ENCODE assay signal across 10 cellular contexts in genomic region chr5:80140496-80140895, GRCh38.
DNase-seq lines count a peak whose midpoint lies in the region; ATAC-seq and TF ChIP-seq lines count a peak whose summit lies in the region.
"Had no signal": no experiment of that assay in that cellular context is flagged by ENCODE, and none has a peak within 500 bp of the region (broad histone marks: within the 10 kb centered on the region; RNA-seq: fewer than 3 reads in every experiment).

No MANE protein-coding gene starts in this region.

- TF ChIP-seq CTCF in psoas muscle (IDR thresholded peaks at IDR 0.05) (no peak), thyroid gland (IDR thresholded peaks at IDR 0.05) (no peak)

- ATAC-seq in activated naive CD8-positive, alpha-beta T cell treated with anti-CD3 and anti-CD28 coated beads, Interleukin-2, amount 50 U/mL, for 24 hours, result peak; percentile 84
- no peak for ATAC-seq in psoas muscle
- no peak for ATAC-seq in HG03469 (IDR thresholded peaks at IDR 0.05; ENCODE audit: unreplicated experiment)

- no peaks in the 10 kb centered on the region for H3K9me3 Mint-ChIP-seq in activated naive CD8-positive, alpha-beta T cell treated with anti-CD3 and anti-CD28 coated beads, Interleukin-2, amount 50 U/mL, for 24 hours

- H3K36me3 Mint-ChIP-seq in activated naive CD8-positive, alpha-beta T cell treated with anti-CD3 and anti-CD28 coated beads, Interleukin-2, amount 50 U/mL, for 24 hours (ENCODE audit: low read depth), result peaks cover 16% of the 10 kb centered on the region

- in situ Hi-C loops in HAP-1 (cut with MboI; ENCODE audit: low sequenced_read_pairs), result no loop called here

- H3K4me3 Mint-ChIP-seq in activated naive CD8-positive, alpha-beta T cell treated with anti-CD3 and anti-CD28 coated beads, Interleukin-2, amount 50 U/mL, for 24 hours, result peak overlapping the region; percentile 18

- intact Hi-C loops in psoas muscle (cut with DNase I) (loop anchor here (2.0 to 10.0 kb wide), 3 partner anchors 54 to 117 kb away; partner anchors contain the start of gene SERINC5 (in 2 of the 2)), thyroid gland (cut with DNase I) (no loop called here)

- H3K27me3 Mint-ChIP-seq in activated naive CD8-positive, alpha-beta T cell treated with anti-CD3 and anti-CD28 coated beads, Interleukin-2, amount 50 U/mL, for 24 hours, result no peaks in the 10 kb centered on the region

- H3K4me3 ChIP-seq in psoas muscle, result no peak overlapping the region
- no peak overlapping the region for H3K4me3 ChIP-seq in thyroid gland (replicated peaks in 1 of 3)
- H3K4me3 ChIP-seq in HAP-1, result no peak overlapping the region

- peak overlapping the region; percentile 80 for H3K27ac ChIP-seq in psoas muscle
- peak overlapping the region in 2 of 3 donors; percentile 37 to 42 for H3K27ac ChIP-seq in thyroid gland
- H3K27ac ChIP-seq: VCaP had no signal

- H3K36me3 ChIP-seq in psoas muscle (ENCODE audit: insufficient read depth in 1 of 2, low read depth in 1 of 2) (peaks cover 0 to 4% of the 10 kb centered on the region in 2 donors), thyroid gland (peaks cover 0 to under 1% of the 10 kb centered on the region in 2 donors), HAP-1 (replicated peaks) (no peaks in the 10 kb centered on the region)

- H3K4me1 ChIP-seq in psoas muscle (peaks cover 24% of the 10 kb centered on the region), thyroid gland (no peaks in the 10 kb centered on the region), HAP-1 (peaks cover 46% of the 10 kb centered on the region)

- H3K9me3 ChIP-seq in psoas muscle (no peaks in the 10 kb centered on the region), thyroid gland (no peaks in the 10 kb centered on the region), HAP-1 (peaks cover 2% of the 10 kb centered on the region; the same call in 1 of the 2 replicates)

- 91 to 92% (median 92%) methylated on average over 3 of the region's 3 CpGs for WGBS in psoas muscle, 3 donors
- WGBS in thyroid gland, 2 donors, result 80 to 93% methylated on average over 3 of the region's 3 CpGs

- H3K4me1 Mint-ChIP-seq in activated naive CD8-positive, alpha-beta T cell treated with anti-CD3 and anti-CD28 coated beads, Interleukin-2, amount 50 U/mL, for 24 hours, result peaks cover 74% of the 10 kb centered on the region

- DNase-seq in activated naive CD4-positive, alpha-beta T cell treated with Interleukin-2 at 50 U/mL for 16 hours, result peak; percentile 71
- DNase-seq in activated naive CD4-positive, alpha-beta T cell (lab: John Stamatoyannopoulos, UW), result no peak
- peak; percentile 53 for DNase-seq in activated naive CD8-positive, alpha-beta T cell treated with anti-CD3 and anti-CD28 coated beads, Interleukin-2, amount 50 U/mL, for 24 hours
- no peak for DNase-seq in psoas muscle
- no peak for DNase-seq in thyroid gland
- DNase-seq in HAP-1 (ENCODE audit: low spot score in 2 of 2), result no peak
- DNase-seq in HuH-7 (ENCODE audit: low spot score), result no peak
- DNase-seq: NCI-H526 treated with DMSO at 0.1 percent for 48 hours had no signal

- no peak for TF ChIP-seq POLR2A in thyroid gland (IDR thresholded peaks at IDR 0.05)

- peak overlapping the region; percentile 86 for H3K27ac Mint-ChIP-seq in activated naive CD8-positive, alpha-beta T cell treated with anti-CD3 and anti-CD28 coated beads, Interleukin-2, amount 50 U/mL, for 24 hours

- H3K27me3 ChIP-seq in psoas muscle (ENCODE audit: insufficient read depth in 3 of 3, low read length in 2 of 3), result no peaks in the 10 kb centered on the region
- no peaks in the 10 kb centered on the region for H3K27me3 ChIP-seq in thyroid gland
- H3K27me3 ChIP-seq in HAP-1 (ENCODE audit: low read depth), result no peaks in the 10 kb centered on the region

Comparison
In these comparisons a context has a peak if more than half of its experiments do, and no peak if none do; other contexts are left out.
1. DNase-seq: peak in activated naive CD4-positive, alpha-beta T cell treated with Interleukin-2 at 50 U/mL for 16 hours (single experiment) and activated naive CD8-positive, alpha-beta T cell treated with anti-CD3 and anti-CD28 coated beads, Interleukin-2, amount 50 U/mL, for 24 hours (single experiment); none in activated naive CD4-positive, alpha-beta T cell (0 of 4), psoas muscle (0 of 2), thyroid gland (0 of 2), HAP-1 (0 of 2) and HuH-7 (single experiment).